15 cellular contexts compared by ENCODE assay signal in the genomic region with DNA sequence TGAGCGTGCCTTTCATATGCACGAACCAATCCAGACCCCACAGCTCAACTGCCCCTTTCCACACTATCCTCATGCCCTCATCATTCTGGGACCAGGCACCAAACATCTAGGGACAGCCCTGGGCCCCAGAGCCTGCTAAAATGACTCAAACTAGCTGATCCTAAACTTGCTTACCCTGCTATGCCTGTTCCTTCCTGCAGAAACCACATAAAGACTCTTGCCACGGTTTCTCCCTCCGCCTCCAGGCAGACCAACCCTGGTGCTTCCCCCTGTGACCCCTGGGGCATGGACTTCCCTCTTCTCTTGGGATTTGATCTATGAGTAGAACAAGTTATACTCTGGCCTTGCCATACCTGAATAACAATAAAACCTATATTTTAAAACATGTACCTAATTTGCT.
A peak's percentile ranks its signal among the peaks of the same experiment; 100 is the strongest.
DNase-seq lines count a peak whose midpoint lies in the region; ATAC-seq and TF ChIP-seq lines count a peak whose summit lies in the region.
"Had no signal": no experiment of that assay in that cellular context is flagged by ENCODE, and none has a peak within 500 bp of the region (broad histone marks: within the 10 kb centered on the region; RNA-seq: fewer than 3 reads in every experiment).

No MANE protein-coding gene starts in this region.

- TF ChIP-seq POLR2A in NB4 (IDR thresholded peaks at IDR 0.05; ENCODE audit: extremely low read depth, insufficient read length): no peak

- peaks cover 5% of the 10 kb centered on the region for H3K36me3 ChIP-seq in colonic mucosa

- no peaks in the 10 kb centered on the region for H3K36me3 Mint-ChIP-seq in stimulated activated naive B cell treated with anti-CD40 and anti-IgM and Interleukin-4, amounts not matched to agents 10 μg/mL and 1 μg/mL and 100 μg/mL, for 72 hours
- H3K36me3 Mint-ChIP-seq in activated naive CD8-positive, alpha-beta T cell treated with anti-CD3 and anti-CD28 coated beads, Interleukin-2, amount 50 U/mL, for 24 hours (ENCODE audit: low read depth): no peaks in the 10 kb centered on the region
- H3K36me3 Mint-ChIP-seq: activated CD8-positive, alpha-beta memory T cell treated with anti-CD3 and anti-CD28 coated beads, Interleukin-2, amount 10 ng/mL, durations not matched to agents 7 days and 5 days; immature natural killer cell had no signal

- H3K27ac Mint-ChIP-seq in stimulated activated naive B cell treated with anti-CD40 and anti-IgM and Interleukin-4, amounts not matched to agents 10 μg/mL and 1 μg/mL and 100 μg/mL, for 72 hours: no peak overlapping the region
- no peak overlapping the region for H3K27ac Mint-ChIP-seq in activated naive CD8-positive, alpha-beta T cell treated with anti-CD3 and anti-CD28 coated beads, Interleukin-2, amount 50 U/mL, for 24 hours
- H3K27ac Mint-ChIP-seq: activated CD8-positive, alpha-beta memory T cell treated with anti-CD3 and anti-CD28 coated beads, Interleukin-2, amount 10 ng/mL, durations not matched to agents 7 days and 5 days; immature natural killer cell had no signal

- H3K9me3 ChIP-seq in colonic mucosa: no peaks in the 10 kb centered on the region
- H3K9me3 ChIP-seq: SJCRH30 had no signal

- H3K4me3 Mint-ChIP-seq in stimulated activated naive B cell treated with anti-CD40 and anti-IgM and Interleukin-4, amounts not matched to agents 10 μg/mL and 1 μg/mL and 100 μg/mL, for 72 hours: no peak overlapping the region
- no peak overlapping the region for H3K4me3 Mint-ChIP-seq in activated naive CD8-positive, alpha-beta T cell treated with anti-CD3 and anti-CD28 coated beads, Interleukin-2, amount 50 U/mL, for 24 hours
- H3K4me3 Mint-ChIP-seq: activated CD8-positive, alpha-beta memory T cell treated with anti-CD3 and anti-CD28 coated beads, Interleukin-2, amount 10 ng/mL, durations not matched to agents 7 days and 5 days; immature natural killer cell had no signal

- H3K9me3 Mint-ChIP-seq in stimulated activated naive B cell treated with anti-CD40 and anti-IgM and Interleukin-4, amounts not matched to agents 10 μg/mL and 1 μg/mL and 100 μg/mL, for 72 hours: no peaks in the 10 kb centered on the region
- H3K9me3 Mint-ChIP-seq in activated naive CD8-positive, alpha-beta T cell treated with anti-CD3 and anti-CD28 coated beads, Interleukin-2, amount 50 U/mL, for 24 hours: no peaks in the 10 kb centered on the region
- H3K9me3 Mint-ChIP-seq: immature natural killer cell had no signal

- TF ChIP-seq CTCF in NB4 (IDR thresholded peaks at IDR 0.05; ENCODE audit: low read depth, low read length): no peak
- no peak for TF ChIP-seq CTCF in colonic mucosa (IDR thresholded peaks at IDR 0.05)

- H3K27me3 Mint-ChIP-seq in stimulated activated naive B cell treated with anti-CD40 and anti-IgM and Interleukin-4, amounts not matched to agents 10 μg/mL and 1 μg/mL and 100 μg/mL, for 72 hours: no peaks in the 10 kb centered on the region
- no peaks in the 10 kb centered on the region for H3K27me3 Mint-ChIP-seq in activated naive CD8-positive, alpha-beta T cell treated with anti-CD3 and anti-CD28 coated beads, Interleukin-2, amount 50 U/mL, for 24 hours

- intact Hi-C loops in colonic mucosa (cut with DNase I): no loop called here

- peaks cover 0 to 4% of the 10 kb centered on the region in 2 donors for H3K4me1 Mint-ChIP-seq in stimulated activated naive B cell treated with anti-CD40 and anti-IgM and Interleukin-4, amounts not matched to agents 10 μg/mL and 1 μg/mL and 100 μg/mL, for 72 hours
- no peaks in the 10 kb centered on the region for H3K4me1 Mint-ChIP-seq in activated naive CD8-positive, alpha-beta T cell treated with anti-CD3 and anti-CD28 coated beads, Interleukin-2, amount 50 U/mL, for 24 hours
- H3K4me1 Mint-ChIP-seq: immature natural killer cell had no signal

- DNase-seq in HPDE6-E6E7 (ENCODE audit: extremely low spot score): peak; percentile 41
- DNase-seq in NB4 (ENCODE audit: low read depth): peak; percentile 46
- peak; percentile 5 for DNase-seq in stimulated activated naive B cell treated with anti-CD40 and anti-IgM and Interleukin-4, amounts not matched to agents 10 μg/mL and 1 μg/mL and 100 μg/mL, for 72 hours
- DNase-seq in colonic mucosa: no peak
- DNase-seq in activated naive CD8-positive, alpha-beta T cell treated with anti-CD3 and anti-CD28 coated beads, Interleukin-2, amount 50 U/mL, for 24 hours: no peak
- DNase-seq: activated CD8-positive, alpha-beta memory T cell treated with anti-CD3 and anti-CD28 coated beads, Interleukin-2, amount 10 ng/mL, durations not matched to agents 7 days and 5 days; activated gamma-delta T cell; DMS153; immature natural killer cell; occipital lobe; SJCRH30; stimulated activated CD4-positive, alpha-beta T cell treated with anti-CD3 and anti-CD28 coated beads, Interleukin-4, amount 100 ng/mL, for 24 hours had no signal

- H3K4me1 ChIP-seq in colonic mucosa: no peaks in the 10 kb centered on the region
- H3K4me1 ChIP-seq: SJCRH30 had no signal

- H3K27me3 ChIP-seq in colonic mucosa: no peaks in the 10 kb centered on the region
- H3K27me3 ChIP-seq: SJCRH30 had no signal

- H3K4me3 ChIP-seq in NB4 (ENCODE audit: low read depth, low read length) (no peak overlapping the region), colonic mucosa (no peak overlapping the region)
- H3K4me3 ChIP-seq: SJCRH30 had no signal

- no peak overlapping the region for H3K27ac ChIP-seq in colonic mucosa
- H3K27ac ChIP-seq: SJCRH30, VCaP had no signal

- ATAC-seq in esophagus mucosa (peak; percentile 94), HG02763 (IDR thresholded peaks at IDR 0.05; ENCODE audit: unreplicated experiment) (no peak)
- ATAC-seq in stimulated activated naive B cell treated with anti-CD40 and anti-IgM and Interleukin-4, amounts not matched to agents 10 μg/mL and 1 μg/mL and 100 μg/mL, for 72 hours (replicated peaks): peak; percentile 44 to 79
- ATAC-seq in activated naive CD8-positive, alpha-beta T cell treated with anti-CD3 and anti-CD28 coated beads, Interleukin-2, amount 50 U/mL, for 24 hours: no peak
- ATAC-seq: activated CD8-positive, alpha-beta memory T cell treated with anti-CD3 and anti-CD28 coated beads, Interleukin-2, amount 10 ng/mL, durations not matched to agents 7 days and 5 days had no signal

- H3K9ac ChIP-seq in colonic mucosa (ENCODE audit: low read depth in 2 of 2, low read length in 2 of 2): no peak overlapping the region

Comparison
In these comparisons a context has a peak if more than half of its experiments do, and no peak if none do; other contexts are left out.
1. DNase-seq: peak in HPDE6-E6E7 (single experiment), NB4 (single experiment) and stimulated activated naive B cell treated with anti-CD40 and anti-IgM and Interleukin-4, amounts not matched to agents 10 μg/mL and 1 μg/mL and 100 μg/mL, for 72 hours (single experiment); none in colonic mucosa (single experiment) and activated naive CD8-positive, alpha-beta T cell treated with anti-CD3 and anti-CD28 coated beads, Interleukin-2, amount 50 U/mL, for 24 hours (single experiment).
2. ATAC-seq: peak in esophagus mucosa (single experiment) and stimulated activated naive B cell treated with anti-CD40 and anti-IgM and Interleukin-4, amounts not matched to agents 10 μg/mL and 1 μg/mL and 100 μg/mL, for 72 hours (2 of 2); none in activated naive CD8-positive, alpha-beta T cell treated with anti-CD3 and anti-CD28 coated beads, Interleukin-2, amount 50 U/mL, for 24 hours (single experiment) and HG02763 (single experiment).